In genomic region chr2:136008205-136008865, GRCh38 we compare ENCODE assay signal across 9 cellular contexts. TPM values are rescaled to one million over a fixed set of nuclear protein-coding genes. Genes with fewer than 3 reads are reported as not detected.
A peak's percentile ranks its signal among the peaks of the same experiment; 100 is the strongest.
DNase-seq lines count a peak whose midpoint lies in the region; ATAC-seq, FAIRE-seq and TF ChIP-seq lines count a peak whose summit lies in the region.
"Had no signal": no experiment of that assay in that cellular context is flagged by ENCODE, and none has a peak within 500 bp of the region (broad histone marks: within the 10 kb centered on the region; RNA-seq: fewer than 3 reads in every experiment).

No MANE protein-coding gene starts in this region.

- H3K27me3 ChIP-seq in right atrium auricular region: no peaks in the 10 kb centered on the region

- H3K9me3 Mint-ChIP-seq in activated CD4-positive, alpha-beta memory T cell treated with anti-CD3 and anti-CD28 coated beads, Interleukin-2, amount 10 ng/mL, durations not matched to agents 7 days and 5 days: peaks cover 9% of the 10 kb centered on the region
- H3K9me3 Mint-ChIP-seq in mesothelial cell of epicardium: no peaks in the 10 kb centered on the region

- CTCF ChIA-PET in activated CD4-positive, alpha-beta memory T cell treated with anti-CD3 and anti-CD28 coated beads, Interleukin-2, amount 10 ng/mL, durations not matched to agents 7 days and 5 days (lab: Charles Lee): interaction anchor here (0.6 to 1.9 kb wide), 12 partner anchors 10 to 368 kb away, joined by 3 to 6 read pairs (median 4); partner anchors contain the start of gene DARS1

- no peaks in the 10 kb centered on the region for H3K27me3 Mint-ChIP-seq in activated CD4-positive, alpha-beta memory T cell treated with anti-CD3 and anti-CD28 coated beads, Interleukin-2, amount 10 ng/mL, durations not matched to agents 7 days and 5 days
- H3K27me3 Mint-ChIP-seq in mesothelial cell of epicardium (ENCODE audit: low read depth): no peaks in the 10 kb centered on the region

- ATAC-seq in HG03571 (IDR thresholded peaks at IDR 0.05; ENCODE audit: unreplicated experiment): peak; percentile 55
- no peak for ATAC-seq in HG02840 (IDR thresholded peaks at IDR 0.05; ENCODE audit: low FRiP score, unreplicated experiment)

- TF ChIP-seq CTCF in right atrium auricular region (IDR thresholded peaks at IDR 0.05) (no peak), mesothelial cell of epicardium (IDR thresholded peaks at IDR 0.05; ENCODE audit: unreplicated experiment) (no peak)

- peaks cover 16% of the 10 kb centered on the region for H3K36me3 Mint-ChIP-seq in activated CD4-positive, alpha-beta memory T cell treated with anti-CD3 and anti-CD28 coated beads, Interleukin-2, amount 10 ng/mL, durations not matched to agents 7 days and 5 days (ENCODE audit: low read depth)
- H3K36me3 Mint-ChIP-seq in mesothelial cell of epicardium: peaks cover 3% of the 10 kb centered on the region

- DNase-seq in activated CD4-positive, alpha-beta memory T cell treated with anti-CD3 and anti-CD28 coated beads, Interleukin-2, amount 10 ng/mL, durations not matched to agents 7 days and 5 days: peak; percentile 90
- peak; percentile 68 for DNase-seq in right atrium auricular region (ENCODE audit: low spot score)
- DNase-seq in stimulated activated CD8-positive, alpha-beta memory T cell treated with anti-CD3 and anti-CD28 coated beads, Interleukin-7, amount 100 ng/mL, for 48 hours (ENCODE audit: extremely low read depth in 1 of 2, low read depth in 1 of 2): peak; percentile 47 to 58
- DNase-seq in H54 (ENCODE audit: insufficient read length, low spot score): no peak
- DNase-seq in mesothelial cell of epicardium (ENCODE audit: low spot score in 2 of 2, unreplicated experiment in 2 of 2): no peak
- no peak for DNase-seq in DMS79 (lab: John Stamatoyannopoulos, UW)

- no peak for TF ChIP-seq POLR2A in H54 (IDR thresholded peaks at IDR 0.05; ENCODE audit: low read depth, low read length)

- POLR2A ChIA-PET in activated CD4-positive, alpha-beta memory T cell treated with anti-CD3 and anti-CD28 coated beads, Interleukin-2, amount 10 ng/mL, durations not matched to agents 7 days and 5 days (lab: Charles Lee): interaction anchor here (0.6 to 9.3 kb wide), 29 partner anchors 11 to 373 kb away, joined by 3 to 138 read pairs (median 4); partner anchors contain the start of gene DARS1

- peak overlapping the region; percentile 94 for H3K27ac Mint-ChIP-seq in activated CD4-positive, alpha-beta memory T cell treated with anti-CD3 and anti-CD28 coated beads, Interleukin-2, amount 10 ng/mL, durations not matched to agents 7 days and 5 days
- no peak overlapping the region for H3K27ac Mint-ChIP-seq in mesothelial cell of epicardium

- no peak for FAIRE-seq in H54 (lab: Jason Lieb, UNC)

- no peak overlapping the region for H3K27ac ChIP-seq in right atrium auricular region
- H3K27ac ChIP-seq: epithelial cell of prostate had no signal

- no peaks in the 10 kb centered on the region for H3K9me3 ChIP-seq in right atrium auricular region

- peaks cover 0 to 14% of the 10 kb centered on the region in 2 donors for H3K4me1 ChIP-seq in right atrium auricular region

- no peaks in the 10 kb centered on the region for H3K36me3 ChIP-seq in right atrium auricular region

- H3K4me1 Mint-ChIP-seq in activated CD4-positive, alpha-beta memory T cell treated with anti-CD3 and anti-CD28 coated beads, Interleukin-2, amount 10 ng/mL, durations not matched to agents 7 days and 5 days: peaks cover 68% of the 10 kb centered on the region
- H3K4me1 Mint-ChIP-seq in mesothelial cell of epicardium: peaks cover 17% of the 10 kb centered on the region

- H3K4me3 Mint-ChIP-seq in activated CD4-positive, alpha-beta memory T cell treated with anti-CD3 and anti-CD28 coated beads, Interleukin-2, amount 10 ng/mL, durations not matched to agents 7 days and 5 days: peak overlapping the region; percentile 50
- no peak overlapping the region for H3K4me3 Mint-ChIP-seq in mesothelial cell of epicardium

- no peak overlapping the region for H3K4me3 ChIP-seq in right atrium auricular region

RNA-seq across cellular contexts. Expression of gene DARS1, which starts 22.9 kb away (rescaled TPM):
- total RNA-seq in activated CD4-positive, alpha-beta memory T cell treated with anti-CD3 and anti-CD28 coated beads, Interleukin-2, amount 10 ng/mL, durations not matched to agents 7 days and 5 days: 100 to 1,000 TPM; 147 to 151 TPM
- 10 to 100 TPM; 42.4 to 57.8 TPM for total RNA-seq in right atrium auricular region
- total RNA-seq in mesothelial cell of epicardium: 81.8 to 85.7 TPM (median 82.6 TPM) in 3 replicates

Comparison
In these comparisons a context has a peak if more than half of its experiments do, and no peak if none do; other contexts are left out.
1. DNase-seq: peak in activated CD4-positive, alpha-beta memory T cell treated with anti-CD3 and anti-CD28 coated beads, Interleukin-2, amount 10 ng/mL, durations not matched to agents 7 days and 5 days (single experiment), right atrium auricular region (single experiment) and stimulated activated CD8-positive, alpha-beta memory T cell treated with anti-CD3 and anti-CD28 coated beads, Interleukin-7, amount 100 ng/mL, for 48 hours (2 of 2); none in H54 (single experiment), mesothelial cell of epicardium (0 of 2) and DMS79 (single experiment).